1 cellular context compared by ENCODE assay signal in the genomic region with DNA sequence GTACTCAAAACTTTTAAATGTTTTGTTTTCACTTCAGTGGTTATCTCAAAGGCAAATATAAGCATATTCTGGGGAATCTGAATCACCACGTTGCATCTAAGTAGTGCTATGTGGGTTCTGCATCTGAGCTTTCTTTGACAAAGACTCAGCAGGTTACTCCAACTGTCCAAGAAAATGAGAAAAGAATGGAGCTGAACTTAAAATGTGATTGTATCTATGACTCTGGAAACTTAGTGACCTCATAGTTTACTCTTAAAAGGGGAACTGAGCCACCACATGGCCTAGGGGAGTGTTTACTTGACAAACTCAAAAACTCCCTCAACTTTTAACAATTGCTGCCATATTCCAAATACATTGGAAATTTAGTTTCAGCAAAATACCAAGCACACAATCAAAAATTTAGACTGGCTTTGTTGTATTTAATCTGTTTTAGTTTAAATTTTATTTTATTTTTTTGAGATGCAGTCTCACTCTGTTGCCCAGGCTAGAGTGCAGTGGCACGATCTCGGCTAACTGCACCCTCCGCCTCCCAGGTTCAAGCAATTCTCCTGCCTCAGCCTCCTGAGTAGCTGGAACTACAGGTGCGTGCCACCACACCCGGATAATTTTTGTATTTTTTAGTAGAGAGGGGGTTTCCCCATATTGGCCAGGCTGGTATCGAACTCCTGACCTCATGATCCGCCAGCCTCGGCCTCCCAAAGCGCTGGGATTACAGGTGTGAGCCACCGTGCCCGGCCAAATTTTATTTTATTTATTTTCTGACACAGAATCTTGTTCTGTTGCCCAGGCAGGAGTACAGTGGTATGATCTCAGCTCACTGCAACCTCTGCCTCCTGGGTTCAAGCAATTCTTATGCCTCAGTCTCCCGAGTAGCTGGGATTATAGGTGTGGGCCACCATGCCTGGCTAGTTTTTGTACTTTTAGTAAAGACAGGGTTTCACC.
TF ChIP-seq lines count a peak whose summit lies in the region.

No MANE protein-coding gene starts in this region.

TF ChIP-seq in GM12878, 131 proteins besides CTCF, POLR2A, EP300 and RAD21 (continued from another document):
- TF ChIP-seq ZNF687 (IDR thresholded peaks at IDR 0.05) (0 out of 2 replicates have a peak, but pooled peaks have one; percentile 19), JUNB (IDR thresholded peaks at IDR 0.05) (peak; percentile 68)
- TF ChIP-seq, protein P1, sequence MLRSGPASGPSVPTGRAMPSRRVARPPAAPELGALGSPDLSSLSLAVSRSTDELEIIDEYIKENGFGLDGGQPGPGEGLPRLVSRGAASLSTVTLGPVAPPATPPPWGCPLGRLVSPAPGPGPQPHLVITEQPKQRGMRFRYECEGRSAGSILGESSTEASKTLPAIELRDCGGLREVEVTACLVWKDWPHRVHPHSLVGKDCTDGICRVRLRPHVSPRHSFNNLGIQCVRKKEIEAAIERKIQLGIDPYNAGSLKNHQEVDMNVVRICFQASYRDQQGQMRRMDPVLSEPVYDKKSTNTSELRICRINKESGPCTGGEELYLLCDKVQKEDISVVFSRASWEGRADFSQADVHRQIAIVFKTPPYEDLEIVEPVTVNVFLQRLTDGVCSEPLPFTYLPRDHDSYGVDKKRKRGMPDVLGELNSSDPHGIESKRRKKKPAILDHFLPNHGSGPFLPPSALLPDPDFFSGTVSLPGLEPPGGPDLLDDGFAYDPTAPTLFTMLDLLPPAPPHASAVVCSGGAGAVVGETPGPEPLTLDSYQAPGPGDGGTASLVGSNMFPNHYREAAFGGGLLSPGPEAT (IDR thresholded peaks at IDR 0.05; ENCODE audit: low read depth): peak; percentile 81
TF ChIP-seq in GM12878: peak in this region for 25; not testable (repeated sequence) for 106.
